21 cellular contexts compared by ENCODE assay signal in the genomic region with DNA sequence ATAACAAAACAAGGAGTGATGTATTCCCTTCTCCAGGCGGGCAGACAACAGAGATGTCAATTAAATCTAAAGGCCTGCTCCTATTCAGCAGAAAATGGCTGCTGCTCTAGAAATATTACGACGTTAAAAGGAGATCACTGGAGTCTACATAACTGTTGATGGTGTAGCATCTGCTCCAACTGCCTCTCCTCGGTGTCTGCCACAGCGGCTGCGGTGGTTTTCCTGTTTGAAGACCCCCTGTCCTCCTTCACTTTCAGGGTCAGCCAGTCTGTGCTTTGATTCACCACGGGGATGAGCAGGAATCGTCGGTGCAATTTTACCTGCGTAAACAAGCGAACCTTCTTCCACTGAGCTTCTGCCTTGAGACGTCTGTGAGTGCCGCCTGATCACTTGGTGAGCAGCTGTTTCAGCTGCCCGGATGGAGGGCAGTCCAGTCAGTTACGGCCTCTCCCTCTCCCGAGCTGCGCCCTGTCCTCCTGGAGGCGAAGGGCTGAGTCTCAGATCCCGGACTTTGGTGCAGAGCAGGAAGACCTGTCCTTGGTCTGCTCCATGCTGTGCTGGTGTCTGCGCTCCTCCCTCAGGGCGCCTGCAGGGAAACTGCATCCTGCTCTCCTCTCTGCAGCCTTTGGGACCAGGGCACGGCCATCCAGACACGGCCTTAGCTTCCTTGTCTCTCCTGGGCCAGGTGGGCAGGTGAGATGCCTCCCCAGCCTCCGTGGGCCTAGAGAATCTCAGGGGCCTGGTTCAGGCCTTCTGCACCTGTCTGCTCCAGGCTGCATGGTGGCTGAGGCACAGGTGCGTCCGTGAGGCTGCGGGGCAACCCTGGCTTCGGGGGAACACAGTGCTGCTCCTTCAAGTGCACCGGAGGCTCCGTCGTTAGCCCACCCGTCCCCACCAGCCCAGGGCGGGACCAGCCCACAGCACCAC.
"Had no signal": no experiment of that assay in that cellular context is flagged by ENCODE, and none has a peak within 500 bp of the region (broad histone marks: within the 10 kb centered on the region; RNA-seq: fewer than 3 reads in every experiment).

No MANE protein-coding gene starts in this region.

- H3K4me3 Mint-ChIP-seq: activated CD4-positive, alpha-beta T cell treated with anti-CD3 and anti-CD28 coated beads, Interleukin-2, amount 10 ng/mL, durations not matched to agents 24 days and 14 days; activated naive CD8-positive, alpha-beta T cell treated with anti-CD3 and anti-CD28 coated beads, Interleukin-2, amount 10 ng/mL, durations not matched to agents 7 days and 5 days; activated T-helper 1 cell treated with anti-CD3 and anti-CD28 coated beads, Interleukin-12 subunit alpha, Interleukin-12 subunit beta, Interleukin-2, Interleukin-4 antibody, amounts not matched to agents 30 ng/mL and 10 ng/mL and 1 ng/mL, durations not matched to agents 14 hours and 24 hours and 36 hours; natural killer cell treated with Interleukin-12 subunit alpha and Interleukin-12 subunit beta and Interleukin-15 and Interleukin-18, amount 100 ng/mL, for 72 hours had no signal

- H3K27me3 ChIP-seq: body of pancreas, colonic mucosa, gastrocnemius medialis had no signal

- H3K27ac ChIP-seq: body of pancreas, colonic mucosa, gastrocnemius medialis, heart left ventricle, suprapubic skin, transverse colon had no signal

- H3K4me3 ChIP-seq: body of pancreas, colonic mucosa, gastrocnemius medialis, heart left ventricle, suprapubic skin, transverse colon had no signal

- H3K4me1 ChIP-seq: body of pancreas, colonic mucosa, gastrocnemius medialis, heart left ventricle, suprapubic skin, transverse colon had no signal

- H3K9me3 Mint-ChIP-seq: activated T-helper 1 cell treated with anti-CD3 and anti-CD28 coated beads, Interleukin-12 subunit alpha, Interleukin-12 subunit beta, Interleukin-2, Interleukin-4 antibody, amounts not matched to agents 30 ng/mL and 10 ng/mL and 1 ng/mL, durations not matched to agents 14 hours and 24 hours and 36 hours; natural killer cell treated with Interleukin-12 subunit alpha and Interleukin-12 subunit beta and Interleukin-15 and Interleukin-18, amount 100 ng/mL, for 72 hours had no signal

- H3K27me3 Mint-ChIP-seq: activated naive CD8-positive, alpha-beta T cell treated with anti-CD3 and anti-CD28 coated beads, Interleukin-2, amount 10 ng/mL, durations not matched to agents 7 days and 5 days had no signal

- H3K9me3 ChIP-seq: body of pancreas, colonic mucosa, gastrocnemius medialis, heart left ventricle, suprapubic skin, transverse colon had no signal

- DNase-seq: activated CD4-positive, CD25-positive, alpha-beta regulatory T cell; activated naive CD4-positive, alpha-beta T cell; activated naive CD8-positive, alpha-beta T cell treated with anti-CD3 and anti-CD28 coated beads, Interleukin-2, amount 10 ng/mL, durations not matched to agents 7 days and 5 days; amygdala; body of pancreas; caudate nucleus; colonic mucosa; gastrocnemius medialis; heart left ventricle; kidney glomerular epithelial cell; mesendoderm; occipital lobe; stimulated activated naive CD8-positive, alpha-beta T cell treated with anti-CD3 and anti-CD28 coated beads, Interleukin-15, Interleukin-2, amounts not matched to agents 100 U/mL and 50 U/mL, for 24 hours; T-helper 1 cell; T-helper 9 cell; transverse colon had no signal

- H3K36me3 Mint-ChIP-seq: activated naive CD8-positive, alpha-beta T cell treated with anti-CD3 and anti-CD28 coated beads, Interleukin-2, amount 10 ng/mL, durations not matched to agents 7 days and 5 days; natural killer cell treated with Interleukin-12 subunit alpha and Interleukin-12 subunit beta and Interleukin-15 and Interleukin-18, amount 100 ng/mL, for 72 hours had no signal

- H3K36me3 ChIP-seq: colonic mucosa, gastrocnemius medialis, heart left ventricle, suprapubic skin, transverse colon had no signal

- H3K4me1 Mint-ChIP-seq: activated CD4-positive, alpha-beta T cell treated with anti-CD3 and anti-CD28 coated beads, Interleukin-2, amount 10 ng/mL, durations not matched to agents 24 days and 14 days had no signal

- H3K27ac Mint-ChIP-seq: activated CD4-positive, alpha-beta T cell treated with anti-CD3 and anti-CD28 coated beads, Interleukin-2, amount 10 ng/mL, durations not matched to agents 24 days and 14 days; activated naive CD8-positive, alpha-beta T cell treated with anti-CD3 and anti-CD28 coated beads, Interleukin-2, amount 10 ng/mL, durations not matched to agents 7 days and 5 days; activated T-helper 1 cell treated with anti-CD3 and anti-CD28 coated beads, Interleukin-12 subunit alpha, Interleukin-12 subunit beta, Interleukin-2, Interleukin-4 antibody, amounts not matched to agents 30 ng/mL and 10 ng/mL and 1 ng/mL, durations not matched to agents 14 hours and 24 hours and 36 hours; natural killer cell treated with Interleukin-12 subunit alpha and Interleukin-12 subunit beta and Interleukin-15 and Interleukin-18, amount 100 ng/mL, for 72 hours; progenitor cell of endocrine pancreas had no signal
